ENCODE assay signal across 1 cellular context in the genomic region with DNA sequence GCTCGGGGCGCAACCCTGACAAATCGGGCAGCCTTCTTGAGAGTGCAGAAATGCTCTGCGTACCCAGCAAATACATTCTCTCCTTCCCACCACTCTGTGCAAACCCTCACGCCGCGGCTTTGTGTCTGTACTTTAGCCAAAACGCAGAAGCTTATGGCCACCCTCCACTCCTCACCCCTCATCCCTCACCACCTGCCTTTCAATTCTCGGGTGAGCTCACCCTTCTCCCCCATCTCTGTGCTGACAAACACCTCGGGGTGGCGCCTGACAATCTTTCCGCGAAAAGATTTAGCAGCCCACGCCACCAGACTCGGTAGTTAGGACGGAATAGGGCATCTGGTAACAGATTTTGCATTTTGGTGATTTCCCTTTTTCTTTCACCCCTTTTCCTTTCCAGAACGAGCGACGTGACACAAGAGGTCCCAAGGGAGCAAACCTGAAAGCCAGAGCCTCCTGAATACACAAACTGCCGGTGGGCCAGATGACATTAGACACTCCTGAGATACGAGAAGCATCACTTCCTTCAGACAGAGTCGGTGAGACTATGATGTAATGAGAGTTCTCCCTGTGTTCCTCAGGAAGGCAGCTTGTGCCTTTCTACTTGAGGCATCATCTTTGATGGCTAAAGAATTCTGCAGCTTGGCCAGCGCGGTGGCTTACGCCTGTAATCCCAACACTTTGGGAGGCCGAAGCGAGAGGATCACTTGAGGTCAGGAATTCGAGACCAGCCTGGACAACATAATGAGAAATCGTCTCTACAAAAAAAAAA.
TF ChIP-seq lines count a peak whose summit lies in the region.

No MANE protein-coding gene starts in this region.

TF ChIP-seq in H1, 55 proteins besides CTCF, POLR2A, EP300 and RAD21:
- TF ChIP-seq ATF2 (IDR thresholded peaks at IDR 0.05; ENCODE audit: low read length) (no peak), GABPA (IDR thresholded peaks at IDR 0.05; ENCODE audit: borderline replicate concordance, insufficient read depth, low read length) (no peak), KDM1A (IDR thresholded peaks at IDR 0.05; ENCODE audit: borderline replicate concordance, low read length) (no peak), SP4 (IDR thresholded peaks at IDR 0.05; ENCODE audit: low read length) (no peak), FOSL1 (IDR thresholded peaks at IDR 0.05; ENCODE audit: insufficient read depth, low read depth, low read length) (no peak), SAP30 (IDR thresholded peaks at IDR 0.05; ENCODE audit: insufficient read depth, insufficient replicate concordance, low read length) (peak; percentile 70), SIN3A (conservative IDR thresholded peaks at IDR 0.05 in 1 of 2, IDR thresholded peaks at IDR 0.05 in 1 of 2; ENCODE audit: low read depth in 1 of 2, low read length in 2 of 2) (0 out of 4 replicates have a peak, but pooled peaks of 1 of the 2 experiments have one; percentile 17), RXRA (IDR thresholded peaks at IDR 0.05; ENCODE audit: insufficient read depth, low read depth, low read length) (no peak), BCL11A (IDR thresholded peaks at IDR 0.05; ENCODE audit: low read depth in 2 of 2, low read length in 2 of 2) (no peak), TEAD4 (IDR thresholded peaks at IDR 0.05; ENCODE audit: low read depth, low read length) (no peak), ASH2L (IDR thresholded peaks at IDR 0.05; ENCODE audit: low read length) (peak; percentile 16), YY1 (IDR thresholded peaks at IDR 0.05; ENCODE audit: low read depth, low read length) (no peak), NANOG (IDR thresholded peaks at IDR 0.05; ENCODE audit: insufficient read depth, low read depth, low read length, poor library complexity, severe bottlenecking) (no peak), KDM4A (IDR thresholded peaks at IDR 0.05; ENCODE audit: low read depth, low read length, severe bottlenecking) (peak; percentile 28)
